11 cellular contexts compared by ENCODE assay signal in the genomic region with DNA sequence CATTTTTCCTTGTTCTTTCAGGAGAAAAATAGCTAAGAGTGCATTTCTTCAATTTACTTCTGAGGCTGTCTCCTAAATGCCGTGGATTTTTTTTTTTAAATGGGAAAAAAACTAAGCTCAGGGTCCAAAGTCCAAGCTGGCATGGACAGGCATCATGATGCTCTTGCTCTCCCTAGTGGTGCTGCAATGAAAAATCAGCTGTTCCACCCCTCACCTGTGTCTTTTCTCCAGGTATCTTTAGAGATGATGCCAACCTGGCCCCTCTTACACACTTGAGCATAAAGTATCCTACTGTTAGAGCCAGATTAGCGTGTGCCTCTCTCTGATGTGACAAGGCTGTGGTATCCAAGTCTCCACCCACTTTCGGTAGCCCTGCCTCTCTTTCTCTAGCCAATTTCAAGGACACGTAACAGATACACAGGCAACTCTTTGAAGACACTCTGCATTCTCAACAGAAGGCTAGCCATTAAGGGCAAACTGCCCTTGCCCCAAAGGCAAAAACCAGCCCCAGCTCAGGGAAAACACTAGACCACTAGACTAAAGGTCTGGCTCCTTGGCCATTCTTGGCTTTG.
DNase-seq lines count a peak whose midpoint lies in the region; ATAC-seq and TF ChIP-seq lines count a peak whose summit lies in the region.
"Had no signal": no experiment of that assay in that cellular context is flagged by ENCODE, and none has a peak within 500 bp of the region (broad histone marks: within the 10 kb centered on the region; RNA-seq: fewer than 3 reads in every experiment).

No MANE protein-coding gene starts in this region.

- DNase-seq in AG04449 (ENCODE audit: low read depth, low spot score) (no peak), foreskin fibroblast (peak in 1 of 2 donors; percentile 15), activated gamma-delta T cell treated with Interleukin-2 at 50 U/mL for 16 hours (no peak), KBM-7 (no peak)
- DNase-seq: DND-41 had no signal

- H3K9ac ChIP-seq in OCI-LY3 (ENCODE audit: low read length) = no peak overlapping the region

- no peaks in the 10 kb centered on the region for H3K9me3 ChIP-seq in OCI-LY3 (ENCODE audit: insufficient read depth, low read length)
- H3K9me3 ChIP-seq: gastroesophageal sphincter, right atrium auricular region had no signal

- H3K36me3 ChIP-seq in OCI-LY3 (replicated peaks; ENCODE audit: low read depth, low read length) = no peaks in the 10 kb centered on the region
- H3K36me3 ChIP-seq: right atrium auricular region had no signal

- H3K27ac ChIP-seq in OCI-LY3 (ENCODE audit: low read length) = no peak overlapping the region
- H3K27ac ChIP-seq: right atrium auricular region had no signal

- no peak overlapping the region for H2AFZ ChIP-seq in OCI-LY3 (ENCODE audit: low read depth, low read length)

- no peaks in the 10 kb centered on the region for H4K20me1 ChIP-seq in OCI-LY3 (ENCODE audit: insufficient read depth, low read length)

- H3K4me1 ChIP-seq in OCI-LY3 (ENCODE audit: low read length) = peaks cover 10% of the 10 kb centered on the region

- POLR2A ChIA-PET in AG04449 (lab: Yijun Ruan, JAX) = no interaction called here

- no peak overlapping the region for H3K4me2 ChIP-seq in OCI-LY3 (ENCODE audit: low read length)

- no peaks in the 10 kb centered on the region for H3K79me2 ChIP-seq in OCI-LY3 (ENCODE audit: low read length)

- H3K27me3 ChIP-seq in OCI-LY3 (ENCODE audit: low read depth, low read length) = no peaks in the 10 kb centered on the region
- H3K27me3 ChIP-seq: gastroesophageal sphincter, right atrium auricular region had no signal

- H3K4me3 ChIP-seq in AG04449 (ENCODE audit: low read depth, low read length) = no peak overlapping the region
- H3K4me3 ChIP-seq in OCI-LY3 (ENCODE audit: low read length) = no peak overlapping the region
- H3K4me3 ChIP-seq in foreskin fibroblast (ENCODE audit: low read depth in 1 of 2, low read length in 2 of 2) = no peak overlapping the region
- H3K4me3 ChIP-seq: gastroesophageal sphincter, right atrium auricular region had no signal

- peak; percentile 5 for TF ChIP-seq CTCF in AG04449 (IDR thresholded peaks at IDR 0.05; ENCODE audit: insufficient read depth, low read length, missing control alignments)
- TF ChIP-seq CTCF in OCI-LY3 (IDR thresholded peaks at IDR 0.05; ENCODE audit: low read depth, low read length) = peak; percentile 53
- TF ChIP-seq CTCF in foreskin fibroblast (IDR thresholded peaks at IDR 0.05; ENCODE audit: low read depth, low read length) = peak; percentile 16

- CTCF ChIA-PET in AG04449 (lab: Yijun Ruan, JAX) = no interaction called here

- ATAC-seq in GM21529 (IDR thresholded peaks at IDR 0.05; ENCODE audit: unreplicated experiment) = peak; percentile 46
- ATAC-seq in GM19397 (IDR thresholded peaks at IDR 0.05; ENCODE audit: unreplicated experiment) = no peak
- no peak for ATAC-seq in HG03432 (IDR thresholded peaks at IDR 0.05; ENCODE audit: unreplicated experiment)
- ATAC-seq: gastroesophageal sphincter had no signal

- in situ Hi-C loops in KBM-7 (cut with MboI; ENCODE audit: low pct_unique_long_range_greater_than_20kb, low sequenced_read_pairs) = no loop called here
